Comparison of ENCODE assay signal across 18 cellular contexts in genomic region chr3:38536686-38537085, GRCh38. TPM values are rescaled to one million over a fixed set of nuclear protein-coding genes. Genes with fewer than 3 reads are reported as not detected.
DNase-seq lines count a peak whose midpoint lies in the region; ATAC-seq, FAIRE-seq and TF ChIP-seq lines count a peak whose summit lies in the region.
"Had no signal": no experiment of that assay in that cellular context is flagged by ENCODE, and none has a peak within 500 bp of the region (broad histone marks: within the 10 kb centered on the region; RNA-seq: fewer than 3 reads in every experiment).

No MANE protein-coding gene starts in this region.

- H3K4me3 Mint-ChIP-seq in stimulated activated effector memory CD8-positive, alpha-beta T cell treated with anti-CD3 and anti-CD28 coated beads, Interleukin-12 subunit alpha, Interleukin-12 subunit beta, amount 100 ng/mL, for 72 hours: no peak overlapping the region
- no peak overlapping the region for H3K4me3 Mint-ChIP-seq in endothelial cell (ENCODE audit: unreplicated experiment)
- H3K4me3 Mint-ChIP-seq: CD4-positive, CD25-positive, alpha-beta regulatory T cell had no signal

- H3K9me3 Mint-ChIP-seq in stimulated activated effector memory CD8-positive, alpha-beta T cell treated with anti-CD3 and anti-CD28 coated beads, Interleukin-12 subunit alpha, Interleukin-12 subunit beta, amount 100 ng/mL, for 72 hours: no peaks in the 10 kb centered on the region
- H3K9me3 Mint-ChIP-seq in endothelial cell (ENCODE audit: unreplicated experiment): peaks cover 4% of the 10 kb centered on the region
- H3K9me3 Mint-ChIP-seq: CD4-positive, CD25-positive, alpha-beta regulatory T cell had no signal

- no peak for TF ChIP-seq EP300 in H1 (IDR thresholded peaks at IDR 0.05; ENCODE audit: borderline replicate concordance in 1 of 2, low read depth in 2 of 2, low read length in 2 of 2)

- POLR2A ChIA-PET in H1 (lab: Charles Lee; ENCODE audit: partially characterized antibody): no interaction called here

- H3K18ac ChIP-seq in H1 (ENCODE audit: extremely low read depth, low read length): no peak overlapping the region

- no peak overlapping the region for H2BK120ac ChIP-seq in H1 (replicated peaks; ENCODE audit: low read depth, low read length)

- DNase-seq in right atrium auricular region (ENCODE audit: low spot score) (no peak), Right ventricle myocardium inferior (ENCODE audit: missing footprints) (no peak), H1 (ENCODE audit: low read depth in 1 of 2, low spot score in 2 of 2) (no peak), NCI-H128 (lab: John Stamatoyannopoulos, UW; ENCODE audit: unreplicated experiment) (no peak), endothelial cell (ENCODE audit: low spot score) (no peak)
- no peak for DNase-seq in stimulated activated effector memory CD8-positive, alpha-beta T cell treated with anti-CD3 and anti-CD28 coated beads, Interleukin-12 subunit alpha, Interleukin-12 subunit beta, amount 100 ng/mL, for 72 hours (ENCODE audit: low spot score in 2 of 2)
- DNase-seq: CD4-positive, CD25-positive, alpha-beta regulatory T cell; GM23248; KG1; NCI-H1092 treated with DMSO at 0.1 percent for 48 hours; NCI-H2029 treated with DMSO at 0.1 percent for 48 hours; NCI-H226; NCI-H510A treated with DMSO at 0.1 percent for 48 hours; NCI-H748 treated with DMSO at 0.1 percent for 48 hours had no signal

- peak overlapping the region in 1 of 2 experiments; percentile 26; a peak in 1 of 4 replicates for H3K4me2 ChIP-seq in H1 (ENCODE audit: insufficient read depth in 1 of 2, low read depth in 2 of 2, low read length in 2 of 2)

- H3K4me1 Mint-ChIP-seq in stimulated activated effector memory CD8-positive, alpha-beta T cell treated with anti-CD3 and anti-CD28 coated beads, Interleukin-12 subunit alpha, Interleukin-12 subunit beta, amount 100 ng/mL, for 72 hours: no peaks in the 10 kb centered on the region
- H3K4me1 Mint-ChIP-seq in endothelial cell (ENCODE audit: unreplicated experiment): no peaks in the 10 kb centered on the region

- no peak for ATAC-seq in Right ventricle myocardium inferior
- no peak for ATAC-seq in stimulated activated effector memory CD8-positive, alpha-beta T cell treated with anti-CD3 and anti-CD28 coated beads, Interleukin-12 subunit alpha, Interleukin-12 subunit beta, amount 100 ng/mL, for 72 hours
- ATAC-seq: SK-N-SH treated with all-trans-retinoic acid at 6 μM for 48 hours had no signal

- H3K14ac ChIP-seq in H1 (ENCODE audit: insufficient read length): no peak overlapping the region

- 62% methylated on average over 3 of the region's 3 CpGs for WGBS in HUES64
- 75% methylated on average over 3 of the region's 3 CpGs; no CpG with 5 or more reads in 1 of the 2 experiments for WGBS in H1 (ENCODE audit: extremely low coverage in 1 of 2, insufficient coverage in 1 of 2, insufficient read length in 1 of 2, insufficient replicate concordance in 2 of 2, low coverage in 1 of 2, low lambda C conversion rate in 2 of 2, missing lambda C conversion rate in 1 of 2), 2 experiments

- H3K4me1 ChIP-seq in right atrium auricular region: peaks cover 0 to 63% of the 10 kb centered on the region in 2 donors
- peaks cover 16% of the 10 kb centered on the region for H3K4me1 ChIP-seq in HUES64 (ENCODE audit: insufficient read depth, low read length)
- H3K4me1 ChIP-seq in H1 (replicated peaks in 1 of 4; ENCODE audit: control insufficient read depth in 3 of 4, insufficient read depth in 4 of 4, low read length in 3 of 4): peaks cover 0 to 14% (median 8%) of the 10 kb centered on the region in 4 experiments; a peak in 6 of 7 replicates

- TF ChIP-seq RAD21 in H1 (IDR thresholded peaks at IDR 0.05 in 1 of 2, conservative IDR thresholded peaks at IDR 0.05 in 1 of 2; ENCODE audit: low read depth in 2 of 2, low read length in 2 of 2): no peak

- no peak overlapping the region for H2BK12ac ChIP-seq in H1 (ENCODE audit: low read depth, low read length)

- peaks cover 25% of the 10 kb centered on the region for H3K36me3 Mint-ChIP-seq in stimulated activated effector memory CD8-positive, alpha-beta T cell treated with anti-CD3 and anti-CD28 coated beads, Interleukin-12 subunit alpha, Interleukin-12 subunit beta, amount 100 ng/mL, for 72 hours
- peaks cover 14% of the 10 kb centered on the region for H3K36me3 Mint-ChIP-seq in endothelial cell (ENCODE audit: low read depth, unreplicated experiment)

- intact Hi-C loops in Right ventricle myocardium inferior (cut with DNase I): loop anchor here (1.0 to 10.0 kb wide), 2 partner anchors 44 to 188 kb away; no protein-coding TSS in a partner anchor

- no peak overlapping the region for H3K9ac ChIP-seq in HUES64 (ENCODE audit: low read depth, low read length)
- no peak overlapping the region for H3K9ac ChIP-seq in H1 (replicated peaks in 1 of 4; ENCODE audit: extremely low read depth in 1 of 4, low read depth in 3 of 4, low read length in 3 of 4)
- H3K9ac ChIP-seq: GM23248 had no signal

- H3K9me3 ChIP-seq in right atrium auricular region: no peaks in the 10 kb centered on the region
- H3K9me3 ChIP-seq in HUES64 (ENCODE audit: insufficient read depth, low read depth, low read length): no peaks in the 10 kb centered on the region
- peaks cover 4 to 11% of the 10 kb centered on the region in 2 experiments; a peak in 3 of 4 replicates for H3K9me3 ChIP-seq in H1 (ENCODE audit: insufficient read depth in 2 of 2, low read depth in 1 of 2, low read length in 1 of 2)

- no peak for TF ChIP-seq POLR2A in H1 (IDR thresholded peaks at IDR 0.05; ENCODE audit: control extremely low read depth in 1 of 2, low read depth in 2 of 2, low read length in 2 of 2)

- no peak overlapping the region for H3K56ac ChIP-seq in H1 (replicated peaks; ENCODE audit: insufficient read length, low read depth, low read length)

- no peak overlapping the region for H2BK20ac ChIP-seq in H1 (ENCODE audit: low read length)

- H3K27me3 Mint-ChIP-seq in endothelial cell (ENCODE audit: unreplicated experiment): no peaks in the 10 kb centered on the region
- H3K27me3 Mint-ChIP-seq: CD4-positive, CD25-positive, alpha-beta regulatory T cell had no signal

- no peak overlapping the region for H2BK5ac ChIP-seq in H1 (ENCODE audit: low read depth, low read length)

- H4K8ac ChIP-seq in H1 (ENCODE audit: extremely low read depth, insufficient read depth, low read length): no peak overlapping the region

- H3K27ac Mint-ChIP-seq in stimulated activated effector memory CD8-positive, alpha-beta T cell treated with anti-CD3 and anti-CD28 coated beads, Interleukin-12 subunit alpha, Interleukin-12 subunit beta, amount 100 ng/mL, for 72 hours: peak overlapping the region; percentile 61
- H3K27ac Mint-ChIP-seq in endothelial cell (ENCODE audit: unreplicated experiment): no peak overlapping the region
- H3K27ac Mint-ChIP-seq: CD4-positive, CD25-positive, alpha-beta regulatory T cell had no signal

- TF ChIP-seq CTCF in right atrium auricular region (IDR thresholded peaks at IDR 0.05) (no peak), H1 (IDR thresholded peaks at IDR 0.05; ENCODE audit: control extremely low read depth in 1 of 3, insufficient read depth in 1 of 3, low read depth in 1 of 3, low read length in 3 of 3) (no peak), endothelial cell (IDR thresholded peaks at IDR 0.05; ENCODE audit: unreplicated experiment) (no peak)

- H3K79me1 ChIP-seq in H1 (ENCODE audit: low read depth, low read length): no peaks in the 10 kb centered on the region

- H2BK15ac ChIP-seq in H1 (ENCODE audit: low read length): no peak overlapping the region

- peak; percentile 39 for FAIRE-seq in H1 (lab: Jason Lieb, UNC)

- H2AK5ac ChIP-seq in H1 (ENCODE audit: low read depth, low read length): no peak overlapping the region

- H3K36me3 ChIP-seq in right atrium auricular region: no peaks in the 10 kb centered on the region
- H3K36me3 ChIP-seq in HUES64 (ENCODE audit: insufficient read depth, low read length): no peaks in the 10 kb centered on the region
- no peaks in the 10 kb centered on the region for H3K36me3 ChIP-seq in H1 (ENCODE audit: control insufficient read depth in 2 of 4, insufficient read depth in 4 of 4, low read length in 3 of 4)

- no peak overlapping the region for H4K91ac ChIP-seq in H1 (replicated peaks; ENCODE audit: insufficient read length, low read length)

- no peaks in the 10 kb centered on the region for H3K79me2 ChIP-seq in H1 (ENCODE audit: control insufficient read depth in 1 of 2, insufficient read depth in 2 of 2, low read length in 2 of 2)

- H2AFZ ChIP-seq in H1 (ENCODE audit: low read length): no peak overlapping the region
- H2AFZ ChIP-seq: GM23248 had no signal

- no peak overlapping the region for H3K4ac ChIP-seq in H1 (replicated peaks; ENCODE audit: insufficient read length, low read depth, low read length)

- no peaks in the 10 kb centered on the region for H4K20me1 ChIP-seq in H1 (replicated peaks in 1 of 2; ENCODE audit: control insufficient read depth in 1 of 2, insufficient read depth in 2 of 2, low read length in 2 of 2)

- H3K27ac ChIP-seq in right atrium auricular region (peak overlapping the region; percentile 83 to 91), HUES64 (ENCODE audit: low read depth, low read length) (peak overlapping the region; percentile 70; the same call in 1 of the 2 replicates), H1 (ENCODE audit: low read depth, low read length) (no peak overlapping the region)
- H3K27ac ChIP-seq: GM23248, HL-60, RWPE1 had no signal

- H4K5ac ChIP-seq in H1 (ENCODE audit: insufficient read length, low read depth, low read length): no peak overlapping the region

- H3K27me3 ChIP-seq in right atrium auricular region (no peaks in the 10 kb centered on the region), HUES64 (ENCODE audit: insufficient read depth, low read length) (no peaks in the 10 kb centered on the region), H1 (replicated peaks in 1 of 4; ENCODE audit: control insufficient read depth in 3 of 4, extremely low read depth in 1 of 4, insufficient read depth in 3 of 4, low read length in 3 of 4) (no peaks in the 10 kb centered on the region)

- H3K4me3 ChIP-seq in right atrium auricular region (no peak overlapping the region), HUES64 (ENCODE audit: low read length) (no peak overlapping the region), H1 (ENCODE audit: extremely low read depth in 1 of 4, insufficient read depth in 2 of 4, low read depth in 3 of 4, low read length in 4 of 4) (no peak overlapping the region)
- H3K4me3 ChIP-seq: GM23248 had no signal

- no peaks in the 10 kb centered on the region for H3K23me2 ChIP-seq in H1 (ENCODE audit: low read depth, low read length)

- CTCF ChIA-PET in H1 (lab: Charles Lee; ENCODE audit: partially characterized antibody): interaction anchor here (0.7 to 3.4 kb wide), 9 partner anchors 13 to 119 kb away, joined by 3 to 13 read pairs (median 4); no protein-coding TSS in a partner anchor

- no peak overlapping the region for H3K23ac ChIP-seq in H1 (ENCODE audit: insufficient read length)

RNA-seq across cellular contexts. Expression of gene EXOG, which starts 40.5 kb away (rescaled TPM):
- total RNA-seq in right atrium auricular region (10 to 100 TPM; 23.4 to 36.6 TPM), Right ventricle myocardium inferior (26.0 TPM), endothelial cell (ENCODE audit: unreplicated experiment) (18.3 TPM)
- polyA plus RNA-seq in HUES64 (2013, experiment 1 of 2): 11.0 TPM
- polyA plus RNA-seq in HUES64 (2013, experiment 2 of 2): 8.1 TPM
- total RNA-seq in H1 (2021; fragmentation: NEBNext Ultra II Directional; extraction: Animal tissue kit (Norgen Biotek cat#: 25700)): 12.2 and 12.9 TPM in 2 replicates
- polyA plus RNA-seq in H1 (2011; rRNA removed): 5.1 and 7.2 TPM in 2 replicates
- 7.2 TPM for polyA plus RNA-seq in H1 (2011; cell fraction: cytosol; rRNA removed)
- 7.4 TPM for polyA plus RNA-seq in H1 (2011; cell fraction: nucleus; rRNA removed)
- 6.0 to 13.9 TPM (median 8.5 TPM) in 4 replicates for polyA plus RNA-seq in H1 (2012, experiment 1 of 2)
- 2.2 TPM for polyA plus RNA-seq in H1 (2012, experiment 2 of 2)
- polyA plus RNA-seq in H1 (2013, experiment 1 of 2): 9.0 TPM
- 7.3 TPM for polyA plus RNA-seq in H1 (2013, experiment 2 of 2)
- polyA minus RNA-seq in H1 (2011; rRNA and poly(A)+ RNA removed): 6.4 and 9.0 TPM in 2 replicates
- polyA minus RNA-seq in H1 (2011; cell fraction: cytosol; rRNA and poly(A)+ RNA removed): 10.0 TPM
- 10.2 TPM for polyA minus RNA-seq in H1 (2011; cell fraction: nucleus; rRNA and poly(A)+ RNA removed)
